In the genomic region with DNA sequence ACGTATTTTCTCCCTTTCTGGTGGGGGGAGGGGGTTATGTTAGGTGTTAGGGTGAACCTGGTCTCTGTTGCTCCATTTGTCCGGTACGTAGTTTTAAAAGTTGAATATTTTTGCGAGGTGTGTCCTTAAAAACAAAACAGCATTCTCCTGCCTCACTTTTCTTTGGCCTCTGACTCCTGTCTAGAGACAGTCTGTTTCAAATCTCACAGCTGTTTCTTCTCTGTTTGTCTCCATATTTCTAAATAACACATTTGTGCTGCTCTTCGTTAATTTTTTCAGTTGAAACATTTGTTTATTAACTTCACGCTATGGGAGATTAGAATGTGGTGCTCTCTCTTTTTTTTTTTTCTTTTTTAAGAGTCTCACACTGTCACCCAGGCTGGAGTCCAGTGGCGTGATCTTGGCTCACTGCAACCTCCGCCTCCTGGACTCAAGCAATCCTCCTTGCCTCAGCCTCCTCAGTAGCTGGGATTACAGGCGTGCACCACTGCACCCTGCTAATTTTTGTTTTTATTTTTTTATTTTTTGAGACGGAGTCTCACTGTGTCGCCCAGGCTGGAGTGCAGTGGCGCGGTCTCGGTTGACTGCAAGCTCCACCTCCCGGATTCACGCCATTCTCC, we compare ENCODE assay signal across 20 cellular contexts.
"Had no signal": no experiment of that assay in that cellular context is flagged by ENCODE, and none has a peak within 500 bp of the region (broad histone marks: within the 10 kb centered on the region; RNA-seq: fewer than 3 reads in every experiment).

No MANE protein-coding gene starts in this region.

- H3K9me3 ChIP-seq: SJSA1, suprapubic skin, upper lobe of left lung had no signal

- H3K4me1 ChIP-seq: SJSA1, suprapubic skin, upper lobe of left lung had no signal

- H3K4me3 ChIP-seq: SJSA1, suprapubic skin, upper lobe of left lung had no signal

- H3K4me3 Mint-ChIP-seq: dendritic cell treated with granulocyte-macrophage colony-stimulating factor and Interleukin-4, amounts not matched to agents 40 ng/mL and 50 ng/mL, for 4 days; memory B cell; natural killer cell treated with Interleukin-12 subunit alpha and Interleukin-12 subunit beta and Interleukin-15 and Interleukin-18, amount 100 ng/mL, for 72 hours; stimulated activated naive B cell treated with anti-CD40 and anti-IgM and Interleukin-4, amounts not matched to agents 10 μg/mL and 1 μg/mL and 100 μg/mL, for 72 hours had no signal

- H3K27ac Mint-ChIP-seq: activated naive CD4-positive, alpha-beta T cell treated with anti-CD3 and anti-CD28 coated beads, Interleukin-2, amount 50 U/mL, for 72 hours; dendritic cell treated with granulocyte-macrophage colony-stimulating factor and Interleukin-4, amounts not matched to agents 40 ng/mL and 50 ng/mL, for 4 days; memory B cell; natural killer cell treated with Interleukin-12 subunit alpha and Interleukin-12 subunit beta and Interleukin-15 and Interleukin-18, amount 100 ng/mL, for 72 hours; stimulated activated naive B cell treated with anti-CD40 and anti-IgM and Interleukin-4, amounts not matched to agents 10 μg/mL and 1 μg/mL and 100 μg/mL, for 72 hours had no signal

- H3K27me3 Mint-ChIP-seq: dendritic cell treated with granulocyte-macrophage colony-stimulating factor and Interleukin-4, amounts not matched to agents 40 ng/mL and 50 ng/mL, for 4 days; memory B cell; natural killer cell treated with Interleukin-12 subunit alpha and Interleukin-12 subunit beta and Interleukin-15 and Interleukin-18, amount 100 ng/mL, for 72 hours; stimulated activated naive B cell treated with anti-CD40 and anti-IgM and Interleukin-4, amounts not matched to agents 10 μg/mL and 1 μg/mL and 100 μg/mL, for 72 hours had no signal

- H3K4me1 Mint-ChIP-seq: memory B cell; stimulated activated naive B cell treated with anti-CD40 and anti-IgM and Interleukin-4, amounts not matched to agents 10 μg/mL and 1 μg/mL and 100 μg/mL, for 72 hours had no signal

- ATAC-seq: activated naive CD4-positive, alpha-beta T cell treated with anti-CD3 and anti-CD28 coated beads, Interleukin-2, amount 50 U/mL, for 72 hours; left lobe of liver; natural killer cell treated with Interleukin-12 subunit alpha and Interleukin-12 subunit beta and Interleukin-15 and Interleukin-18, amount 100 ng/mL, for 72 hours; stimulated activated naive B cell treated with anti-CD40 and anti-IgM and Interleukin-4, amounts not matched to agents 10 μg/mL and 1 μg/mL and 100 μg/mL, for 72 hours had no signal

- H3K27ac ChIP-seq: RWPE1, SJSA1, suprapubic skin, upper lobe of left lung had no signal

- H3K9me3 Mint-ChIP-seq: activated naive CD4-positive, alpha-beta T cell treated with anti-CD3 and anti-CD28 coated beads, Interleukin-2, amount 50 U/mL, for 72 hours; dendritic cell treated with granulocyte-macrophage colony-stimulating factor and Interleukin-4, amounts not matched to agents 40 ng/mL and 50 ng/mL, for 4 days; memory B cell; natural killer cell treated with Interleukin-12 subunit alpha and Interleukin-12 subunit beta and Interleukin-15 and Interleukin-18, amount 100 ng/mL, for 72 hours; stimulated activated naive B cell treated with anti-CD40 and anti-IgM and Interleukin-4, amounts not matched to agents 10 μg/mL and 1 μg/mL and 100 μg/mL, for 72 hours had no signal

- DNase-seq: activated CD4-positive, alpha-beta T cell treated with anti-CD3 and anti-CD28 coated beads, Interleukin-2, amount 50 U/mL, for 48 hours; activated CD4-positive, CD25-positive, alpha-beta regulatory T cell treated with anti-CD3 and anti-CD28 coated beads, Interleukin-2, amount 50 U/mL, for 72 hours; activated effector memory CD4-positive, alpha-beta T cell treated with Interleukin-2 at 50 U/mL for 16 hours; activated T-cell treated with anti-CD3 and anti-CD28 coated beads, Interleukin-2, amount 50 U/mL, for 1 hour; effector memory CD4-positive, alpha-beta T cell; hippocampal formation; nucleus accumbens; stimulated activated CD4-positive, alpha-beta T cell treated with anti-CD3 and anti-CD28 coated beads, Interleukin-2, amount 100 ng/mL, for 48 hours; stimulated activated naive B cell treated with anti-CD40 and anti-IgM and Interleukin-4, amounts not matched to agents 10 μg/mL and 1 μg/mL and 100 μg/mL, for 72 hours; SW 1271; T1000 had no signal

- H3K27me3 ChIP-seq: SJSA1, suprapubic skin, upper lobe of left lung had no signal
